Comparison of ENCODE assay signal across 2 cellular contexts in the genomic region with DNA sequence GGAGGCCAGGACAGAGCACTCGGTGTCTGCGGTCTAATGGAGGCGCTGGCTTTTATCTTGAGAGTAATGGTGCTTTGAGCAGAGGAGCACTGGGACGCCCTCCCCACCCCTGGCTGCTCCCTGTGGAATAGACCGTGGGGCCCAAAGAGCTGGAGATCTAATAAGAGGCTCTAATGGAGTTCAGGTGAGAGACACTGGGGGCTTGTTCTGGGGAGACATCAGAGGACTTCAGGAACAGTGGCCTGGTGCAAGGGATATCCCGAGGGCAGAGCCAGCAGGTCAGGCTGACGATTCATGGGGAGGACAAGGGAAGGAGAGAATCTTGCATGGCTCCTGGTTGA.
TF ChIP-seq lines count a peak whose summit lies in the region.

No MANE protein-coding gene starts in this region.

TF ChIP-seq in HEK293, 187 proteins besides CTCF, POLR2A, EP300 and RAD21:
- no peak for TF ChIP-seq ZBTB17 (tag by site-specific recombination; IDR thresholded peaks at IDR 0.05)
- TF ChIP-seq, protein P1, sequence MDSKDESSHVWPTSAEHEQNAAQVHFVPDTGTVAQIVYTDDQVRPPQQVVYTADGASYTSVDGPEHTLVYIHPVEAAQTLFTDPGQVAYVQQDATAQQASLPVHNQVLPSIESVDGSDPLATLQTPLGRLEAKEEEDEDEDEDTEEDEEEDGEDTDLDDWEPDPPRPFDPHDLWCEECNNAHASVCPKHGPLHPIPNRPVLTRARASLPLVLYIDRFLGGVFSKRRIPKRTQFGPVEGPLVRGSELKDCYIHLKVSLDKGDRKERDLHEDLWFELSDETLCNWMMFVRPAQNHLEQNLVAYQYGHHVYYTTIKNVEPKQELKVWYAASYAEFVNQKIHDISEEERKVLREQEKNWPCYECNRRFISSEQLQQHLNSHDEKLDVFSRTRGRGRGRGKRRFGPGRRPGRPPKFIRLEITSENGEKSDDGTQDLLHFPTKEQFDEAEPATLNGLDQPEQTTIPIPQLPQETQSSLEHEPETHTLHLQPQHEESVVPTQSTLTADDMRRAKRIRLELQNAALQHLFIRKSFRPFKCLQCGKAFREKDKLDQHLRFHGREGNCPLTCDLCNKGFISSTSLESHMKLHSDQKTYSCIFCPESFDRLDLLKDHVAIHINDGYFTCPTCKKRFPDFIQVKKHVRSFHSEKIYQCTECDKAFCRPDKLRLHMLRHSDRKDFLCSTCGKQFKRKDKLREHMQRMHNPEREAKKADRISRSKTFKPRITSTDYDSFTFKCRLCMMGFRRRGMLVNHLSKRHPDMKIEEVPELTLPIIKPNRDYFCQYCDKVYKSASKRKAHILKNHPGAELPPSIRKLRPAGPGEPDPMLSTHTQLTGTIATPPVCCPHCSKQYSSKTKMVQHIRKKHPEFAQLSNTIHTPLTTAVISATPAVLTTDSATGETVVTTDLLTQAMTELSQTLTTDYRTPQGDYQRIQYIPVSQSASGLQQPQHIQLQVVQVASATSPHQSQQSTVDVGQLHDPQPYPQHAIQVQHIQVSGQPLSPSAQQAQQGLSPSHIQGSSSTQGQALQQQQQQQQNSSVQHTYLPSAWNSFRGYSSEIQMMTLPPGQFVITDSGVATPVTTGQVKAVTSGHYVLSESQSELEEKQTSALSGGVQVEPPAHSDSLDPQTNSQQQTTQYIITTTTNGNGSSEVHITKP (tag by site-specific recombination; IDR thresholded peaks at IDR 0.05): 0 out of 2 replicates have a peak, but pooled peaks have one; percentile 31

TF ChIP-seq in K562, 482 proteins besides CTCF, POLR2A, EP300 and RAD21:
- TF ChIP-seq SNRNP70 (optimal IDR thresholded peaks at IDR 0.05; ENCODE audit: low read depth, low read length) (no peak), MCM7 (IDR thresholded peaks at IDR 0.05) (no peak), FIP1L1 (IDR thresholded peaks at IDR 0.05; ENCODE audit: low read depth, low read length, poor library complexity, severe bottlenecking) (no peak), SMARCA5 (IDR thresholded peaks at IDR 0.05) (no peak), GABPB1 (CRISPR knock-in tag; IDR thresholded peaks at IDR 0.05) (no peak), TCFL5 (CRISPR knock-in tag; conservative IDR thresholded peaks at IDR 0.05) (no peak), SETDB1 (IDR thresholded peaks at IDR 0.05; ENCODE audit: low read length) (no peak), ZNF318 (IDR thresholded peaks at IDR 0.05; ENCODE audit: borderline replicate concordance in 1 of 2, low read depth in 1 of 2) (no peak), CREBBP (IDR thresholded peaks at IDR 0.05; ENCODE audit: low read depth, low read length) (no peak), ADNP (tag; IDR thresholded peaks at IDR 0.05) (no peak), PHF21A (IDR thresholded peaks at IDR 0.05; ENCODE audit: borderline replicate concordance, low read depth) (no peak), TCF7L2 (IDR thresholded peaks at IDR 0.05; ENCODE audit: low read depth, low read length) (no peak), U2AF1 (optimal IDR thresholded peaks at IDR 0.05; ENCODE audit: low read depth, low read length) (no peak), NRF1 (conservative IDR thresholded peaks at IDR 0.05 in 1 of 2, IDR thresholded peaks at IDR 0.05 in 1 of 2) (no peak)
- TF ChIP-seq, protein P2, sequence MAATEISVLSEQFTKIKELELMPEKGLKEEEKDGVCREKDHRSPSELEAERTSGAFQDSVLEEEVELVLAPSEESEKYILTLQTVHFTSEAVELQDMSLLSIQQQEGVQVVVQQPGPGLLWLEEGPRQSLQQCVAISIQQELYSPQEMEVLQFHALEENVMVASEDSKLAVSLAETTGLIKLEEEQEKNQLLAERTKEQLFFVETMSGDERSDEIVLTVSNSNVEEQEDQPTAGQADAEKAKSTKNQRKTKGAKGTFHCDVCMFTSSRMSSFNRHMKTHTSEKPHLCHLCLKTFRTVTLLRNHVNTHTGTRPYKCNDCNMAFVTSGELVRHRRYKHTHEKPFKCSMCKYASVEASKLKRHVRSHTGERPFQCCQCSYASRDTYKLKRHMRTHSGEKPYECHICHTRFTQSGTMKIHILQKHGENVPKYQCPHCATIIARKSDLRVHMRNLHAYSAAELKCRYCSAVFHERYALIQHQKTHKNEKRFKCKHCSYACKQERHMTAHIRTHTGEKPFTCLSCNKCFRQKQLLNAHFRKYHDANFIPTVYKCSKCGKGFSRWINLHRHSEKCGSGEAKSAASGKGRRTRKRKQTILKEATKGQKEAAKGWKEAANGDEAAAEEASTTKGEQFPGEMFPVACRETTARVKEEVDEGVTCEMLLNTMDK (IDR thresholded peaks at IDR 0.05; ENCODE audit: borderline replicate concordance, insufficient read depth, low read depth, low read length, poor library complexity, severe bottlenecking): no peak
- TF ChIP-seq, protein P3, sequence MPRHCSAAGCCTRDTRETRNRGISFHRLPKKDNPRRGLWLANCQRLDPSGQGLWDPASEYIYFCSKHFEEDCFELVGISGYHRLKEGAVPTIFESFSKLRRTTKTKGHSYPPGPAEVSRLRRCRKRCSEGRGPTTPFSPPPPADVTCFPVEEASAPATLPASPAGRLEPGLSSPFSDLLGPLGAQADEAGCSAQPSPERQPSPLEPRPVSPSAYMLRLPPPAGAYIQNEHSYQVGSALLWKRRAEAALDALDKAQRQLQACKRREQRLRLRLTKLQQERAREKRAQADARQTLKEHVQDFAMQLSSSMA (CRISPR knock-in tag; IDR thresholded peaks at IDR 0.05): no peak
- TF ChIP-seq, protein P4, sequence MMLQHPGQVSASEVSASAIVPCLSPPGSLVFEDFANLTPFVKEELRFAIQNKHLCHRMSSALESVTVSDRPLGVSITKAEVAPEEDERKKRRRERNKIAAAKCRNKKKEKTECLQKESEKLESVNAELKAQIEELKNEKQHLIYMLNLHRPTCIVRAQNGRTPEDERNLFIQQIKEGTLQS (IDR thresholded peaks at IDR 0.05): no peak
- TF ChIP-seq, protein P4 (CRISPR knock-in tag; conservative IDR thresholded peaks at IDR 0.05): no peak
TF ChIP-seq in K562: peak in this region for 0.
